10 cellular contexts compared by ENCODE assay signal in genomic region chr18:9808530-9809241, GRCh38.
DNase-seq lines count a peak whose midpoint lies in the region; ATAC-seq and TF ChIP-seq lines count a peak whose summit lies in the region.
"Had no signal": no experiment of that assay in that cellular context is flagged by ENCODE, and none has a peak within 500 bp of the region (broad histone marks: within the 10 kb centered on the region; RNA-seq: fewer than 3 reads in every experiment).

No MANE protein-coding gene starts in this region.

- no peaks in the 10 kb centered on the region for H3K36me3 ChIP-seq in transverse colon

- H3K36me3 Mint-ChIP-seq in nephron (ENCODE audit: low read depth), result peaks cover 5% of the 10 kb centered on the region
- no peaks in the 10 kb centered on the region for H3K36me3 Mint-ChIP-seq in activated CD8-positive, alpha-beta T cell treated with anti-CD3 and anti-CD28 coated beads for 36 hours (ENCODE audit: low read depth)
- H3K36me3 Mint-ChIP-seq: natural killer cell had no signal

- intact Hi-C loops in transverse colon (cut with DNase I; ENCODE audit: low total_unique reads), result loop anchor here (10.0 kb wide), 1 partner anchor 104 kb away; the partner anchor contains the start of gene RAB31
- intact Hi-C loops in activated CD8-positive, alpha-beta T cell treated with anti-CD3 and anti-CD28 coated beads for 36 hours (cut with micrococcal nuclease), result no loop called here

- H3K4me3 ChIP-seq in fibroblast of the aortic adventitia (ENCODE audit: low read depth, low read length) (no peak overlapping the region), transverse colon (no peak overlapping the region)

- H3K27ac Mint-ChIP-seq in nephron, result peak overlapping the region; percentile 15 to 74 (median 55)
- H3K27ac Mint-ChIP-seq in activated CD8-positive, alpha-beta T cell treated with anti-CD3 and anti-CD28 coated beads for 36 hours, result no peak overlapping the region
- H3K27ac Mint-ChIP-seq: effector memory CD8-positive, alpha-beta T cell; natural killer cell had no signal

- peak; percentile 45 for DNase-seq in RWPE1 (ENCODE audit: low spot score)
- peak; percentile 68 for DNase-seq in fibroblast of the aortic adventitia (ENCODE audit: low read depth)
- no peak for DNase-seq in transverse colon
- DNase-seq in KG1 (lab: John Stamatoyannopoulos, UW), result no peak
- DNase-seq in activated CD8-positive, alpha-beta T cell treated with anti-CD3 and anti-CD28 coated beads for 36 hours, result no peak
- DNase-seq: effector memory CD8-positive, alpha-beta T cell; natural killer cell had no signal

- CTCF ChIA-PET in RWPE1 (lab: Yijun Ruan, JAX), result interaction anchor here (0.5 kb wide), 1 partner anchor 9 kb away, joined by 3 read pairs; no protein-coding TSS in a partner anchor
- CTCF ChIA-PET in activated CD8-positive, alpha-beta T cell treated with anti-CD3 and anti-CD28 coated beads for 36 hours (lab: Charles Lee), result no interaction called here

- H3K9me3 Mint-ChIP-seq in nephron, result no peaks in the 10 kb centered on the region
- no peaks in the 10 kb centered on the region for H3K9me3 Mint-ChIP-seq in activated CD8-positive, alpha-beta T cell treated with anti-CD3 and anti-CD28 coated beads for 36 hours
- H3K9me3 Mint-ChIP-seq: effector memory CD8-positive, alpha-beta T cell; natural killer cell had no signal

- peaks cover 39% of the 10 kb centered on the region for H3K4me1 Mint-ChIP-seq in nephron
- H3K4me1 Mint-ChIP-seq in activated CD8-positive, alpha-beta T cell treated with anti-CD3 and anti-CD28 coated beads for 36 hours (ENCODE audit: low read depth), result no peaks in the 10 kb centered on the region
- H3K4me1 Mint-ChIP-seq: natural killer cell had no signal

- peak overlapping the region; percentile 80 for H3K27ac ChIP-seq in RWPE1
- peak overlapping the region; percentile 50 to 78 (median 64) for H3K27ac ChIP-seq in transverse colon

- TF ChIP-seq CTCF in RWPE1 (conservative IDR thresholded peaks at IDR 0.05; ENCODE audit: low read depth) (no peak), fibroblast of the aortic adventitia (IDR thresholded peaks at IDR 0.05; ENCODE audit: insufficient read depth, low read length) (no peak), nephron (IDR thresholded peaks at IDR 0.05; ENCODE audit: unreplicated experiment in 3 of 3) (no peak), transverse colon (IDR thresholded peaks at IDR 0.05) (no peak)
- TF ChIP-seq CTCF in activated CD8-positive, alpha-beta T cell treated with anti-CD3 and anti-CD28 coated beads for 36 hours (IDR thresholded peaks at IDR 0.05), result no peak

- in situ Hi-C loops in transverse colon (cut with MboI; ENCODE audit: low pct_ligation_motif_present in 1 of 4, low pct_unique_long_range_greater_than_20kb in 1 of 4, low sequenced_read_pairs in 3 of 4), result no loop called here

- POLR2A ChIA-PET in RWPE1 (lab: Yijun Ruan, JAX; ENCODE audit: low non-redundant PET), result interaction anchor here (1.0 kb wide), 1 partner anchor 141 kb away, joined by 4 read pairs; no protein-coding TSS in a partner anchor
- POLR2A ChIA-PET in activated CD8-positive, alpha-beta T cell treated with anti-CD3 and anti-CD28 coated beads for 36 hours (lab: Charles Lee), result no interaction called here

- 86 to 87% methylated on average over 9 to 16 of the region's 16 CpGs for WGBS in transverse colon (ENCODE audit: low coverage in 1 of 2), 2 donors

- ATAC-seq in HG03175 (IDR thresholded peaks at IDR 0.05; ENCODE audit: unreplicated experiment), result no peak
- ATAC-seq in GM18858 (IDR thresholded peaks at IDR 0.05; ENCODE audit: unreplicated experiment), result no peak
- no peak for ATAC-seq in activated CD8-positive, alpha-beta T cell treated with anti-CD3 and anti-CD28 coated beads for 36 hours
- ATAC-seq: effector memory CD8-positive, alpha-beta T cell; natural killer cell had no signal

- H3K9me3 ChIP-seq in transverse colon, result no peaks in the 10 kb centered on the region

- no peaks in the 10 kb centered on the region for H3K27me3 ChIP-seq in transverse colon

- no peak for TF ChIP-seq POLR2A in transverse colon (IDR thresholded peaks at IDR 0.05)

- peaks cover 10% of the 10 kb centered on the region for H3K27me3 Mint-ChIP-seq in nephron (ENCODE audit: low read depth)
- H3K27me3 Mint-ChIP-seq in activated CD8-positive, alpha-beta T cell treated with anti-CD3 and anti-CD28 coated beads for 36 hours, result no peaks in the 10 kb centered on the region

- peak; percentile 3 for TF ChIP-seq EP300 in transverse colon (IDR thresholded peaks at IDR 0.05; ENCODE audit: low read depth)

- H3K4me3 Mint-ChIP-seq in nephron, result no peak overlapping the region
- no peak overlapping the region for H3K4me3 Mint-ChIP-seq in activated CD8-positive, alpha-beta T cell treated with anti-CD3 and anti-CD28 coated beads for 36 hours
- H3K4me3 Mint-ChIP-seq: effector memory CD8-positive, alpha-beta T cell; natural killer cell had no signal

- H3K4me1 ChIP-seq in transverse colon, result peaks cover 3 to 34% (median 11%) of the 10 kb centered on the region in 4 donors

Comparison
In these comparisons a context has a peak if more than half of its experiments do, and no peak if none do; other contexts are left out.
1. DNase-seq: peak in RWPE1 (single experiment) and fibroblast of the aortic adventitia (single experiment); none in transverse colon (single experiment), KG1 (single experiment) and activated CD8-positive, alpha-beta T cell treated with anti-CD3 and anti-CD28 coated beads for 36 hours (single experiment).